Comparison of ENCODE assay signal across 12 cellular contexts in genomic region chr14:57492859-57493258, GRCh38. TPM values are rescaled to one million over a fixed set of nuclear protein-coding genes. Genes with fewer than 3 reads are reported as not detected.
A peak's percentile ranks its signal among the peaks of the same experiment; 100 is the strongest.
DNase-seq lines count a peak whose midpoint lies in the region; ATAC-seq and TF ChIP-seq lines count a peak whose summit lies in the region.
"Had no signal": no experiment of that assay in that cellular context is flagged by ENCODE, and none has a peak within 500 bp of the region (broad histone marks: within the 10 kb centered on the region; RNA-seq: fewer than 3 reads in every experiment).

No MANE protein-coding gene starts in this region.

- H3K27ac ChIP-seq in breast epithelium, result no peak overlapping the region
- H3K27ac ChIP-seq in SJCRH30, result peak overlapping the region; percentile 22

- intact Hi-C loops in MCF 10A (cut with micrococcal nuclease) (no loop called here), breast epithelium (cut with DNase I; ENCODE audit: low total_unique reads) (no loop called here)

- H3K4me3 ChIP-seq in breast epithelium (no peak overlapping the region), SJCRH30 (no peak overlapping the region)

- peaks cover 19% of the 10 kb centered on the region for H3K4me1 Mint-ChIP-seq in MCF 10A (ENCODE audit: insufficient read depth, unreplicated experiment)

- no peak overlapping the region for H3K27ac Mint-ChIP-seq in MCF 10A (ENCODE audit: low read depth, unreplicated experiment)

- TF ChIP-seq POLR2A in breast epithelium (IDR thresholded peaks at IDR 0.05), result no peak

- H3K36me3 ChIP-seq in breast epithelium (no peaks in the 10 kb centered on the region), SJCRH30 (no peaks in the 10 kb centered on the region)

- H3K4me3 Mint-ChIP-seq in MCF 10A (ENCODE audit: unreplicated experiment), result no peak overlapping the region

- H3K9me3 ChIP-seq in breast epithelium, result no peaks in the 10 kb centered on the region
- H3K9me3 ChIP-seq in SJCRH30 (replicated peaks), result 0 out of 2 replicates have a peak, but pooled peaks cover 2% of the 10 kb centered on the region

- peak; percentile 78 for DNase-seq in MCF 10A (ENCODE audit: unreplicated experiment)
- no peak for DNase-seq in breast epithelium (ENCODE audit: low spot score in 2 of 2)
- DNase-seq in SJCRH30, result peak; percentile 16 to 53
- peak; percentile 25 for DNase-seq in foreskin melanocyte
- DNase-seq in DMS 273 treated with DMSO at 0.1 percent for 48 hours (lab: John Stamatoyannopoulos, UW), result no peak
- no peak for DNase-seq in NCI-H345 (lab: John Stamatoyannopoulos, UW)
- DNase-seq: activated CD4-positive, alpha-beta T cell treated with anti-CD3 and anti-CD28 coated beads for 4 hours; activated naive CD8-positive, alpha-beta T cell treated with anti-CD3 and anti-CD28 coated beads, Interleukin-2, amount 10 ng/mL, durations not matched to agents 7 days and 5 days; erythroblast had no signal

- TF ChIP-seq CTCF in MCF 10A (IDR thresholded peaks at IDR 0.05; ENCODE audit: unreplicated experiment) (no peak), breast epithelium (IDR thresholded peaks at IDR 0.05) (no peak)

- CTCF ChIA-PET in MCF 10A (lab: Yijun Ruan, JAX), result interaction anchor here (0.7 to 1.2 kb wide), 3 partner anchors 8 to 579 kb away, joined by 3 read pairs; no protein-coding TSS in a partner anchor

- no peaks in the 10 kb centered on the region for H3K36me3 Mint-ChIP-seq in MCF 10A (ENCODE audit: insufficient read depth, unreplicated experiment)
- H3K36me3 Mint-ChIP-seq: activated naive CD8-positive, alpha-beta T cell treated with anti-CD3 and anti-CD28 coated beads, Interleukin-2, amount 10 ng/mL, durations not matched to agents 7 days and 5 days had no signal

- H3K27me3 Mint-ChIP-seq in MCF 10A (ENCODE audit: insufficient read depth, unreplicated experiment), result peaks cover 15% of the 10 kb centered on the region

- no peaks in the 10 kb centered on the region for H3K4me1 ChIP-seq in breast epithelium
- peaks cover 21% of the 10 kb centered on the region for H3K4me1 ChIP-seq in SJCRH30

- ATAC-seq in GM19455 (IDR thresholded peaks at IDR 0.05; ENCODE audit: unreplicated experiment) (no peak), GM18520 (IDR thresholded peaks at IDR 0.05; ENCODE audit: unreplicated experiment) (no peak)

- H3K27me3 ChIP-seq in breast epithelium, result no peaks in the 10 kb centered on the region
- H3K27me3 ChIP-seq in SJCRH30, result no peaks in the 10 kb centered on the region

- H3K9me3 Mint-ChIP-seq in MCF 10A (ENCODE audit: unreplicated experiment), result no peaks in the 10 kb centered on the region
- H3K9me3 Mint-ChIP-seq: activated naive CD8-positive, alpha-beta T cell treated with anti-CD3 and anti-CD28 coated beads, Interleukin-2, amount 10 ng/mL, durations not matched to agents 7 days and 5 days had no signal

- POLR2A ChIA-PET in MCF 10A (lab: Yijun Ruan, JAX), result interaction anchor here (0.6 to 1.0 kb wide), 5 partner anchors 23 to 1661 kb away, joined by 3 read pairs; no protein-coding TSS in a partner anchor

- no TSS peak for BruUV-seq in MCF 10A (replicated peaks; lab: Mats Ljungman, UMichigan)

RNA-seq across cellular contexts. Expression of gene CCDC198, which starts 0.8 kb away (rescaled TPM):
- total RNA-seq in MCF 10A (2022) (not detected in 2 replicates), breast epithelium (not detected)
- 0.22 and 0.25 TPM in 2 replicates for total RNA-seq in SJCRH30 (2014; rRNA removed; shearing (Covaris generic))
- total RNA-seq: activated naive CD8-positive, alpha-beta T cell treated with anti-CD3 and anti-CD28 coated beads, Interleukin-2, amount 10 ng/mL, durations not matched to agents 7 days and 5 days; lower leg skin had no signal

Comparison
In these comparisons a context has a peak if more than half of its experiments do, and no peak if none do; other contexts are left out.
1. DNase-seq: peak in MCF 10A (single experiment), SJCRH30 (2 of 2) and foreskin melanocyte (single experiment); none in breast epithelium (0 of 2), DMS 273 treated with DMSO at 0.1 percent for 48 hours (single experiment) and NCI-H345 (single experiment).